In genomic region chr13:67416047-67416925, GRCh38 we compare ENCODE assay signal across 8 cellular contexts.
A peak's percentile ranks its signal among the peaks of the same experiment; 100 is the strongest.
DNase-seq lines count a peak whose midpoint lies in the region; ATAC-seq, FAIRE-seq and TF ChIP-seq lines count a peak whose summit lies in the region.

No MANE protein-coding gene starts in this region.

- TF ChIP-seq EP300 in A549 (IDR thresholded peaks at IDR 0.05) (no peak), Ishikawa (IDR thresholded peaks at IDR 0.05; ENCODE audit: borderline replicate concordance) (no peak), H1 (IDR thresholded peaks at IDR 0.05; ENCODE audit: borderline replicate concordance in 1 of 2, low read depth in 2 of 2, low read length in 2 of 2) (no peak)

- no peaks in the 10 kb centered on the region for H3K36me3 ChIP-seq in H1 (ENCODE audit: control insufficient read depth in 2 of 4, insufficient read depth in 4 of 4, low read length in 3 of 4)

- H3K36me3 Mint-ChIP-seq in activated T-helper 1 cell treated with anti-CD3 and anti-CD28 coated beads, Interleukin-12 subunit alpha, Interleukin-12 subunit beta, Interleukin-2, Interleukin-4 antibody, amounts not matched to agents 30 ng/mL and 10 ng/mL and 1 ng/mL, durations not matched to agents 14 hours and 24 hours and 36 hours (ENCODE audit: low read depth) = no peaks in the 10 kb centered on the region

- TF ChIP-seq CTCF in A549 (IDR thresholded peaks at IDR 0.05) (peak; percentile 41), H1 (IDR thresholded peaks at IDR 0.05; ENCODE audit: control extremely low read depth in 1 of 3, insufficient read depth in 1 of 3, low read depth in 1 of 3, low read length in 3 of 3) (peak; percentile 86 to 96 (median 95)), retinal pigment epithelial cell (conservative IDR thresholded peaks at IDR 0.05; ENCODE audit: low read depth, low read length) (peak; percentile 69)

- H3K4me3 Mint-ChIP-seq in activated T-helper 1 cell treated with anti-CD3 and anti-CD28 coated beads, Interleukin-12 subunit alpha, Interleukin-12 subunit beta, Interleukin-2, Interleukin-4 antibody, amounts not matched to agents 30 ng/mL and 10 ng/mL and 1 ng/mL, durations not matched to agents 14 hours and 24 hours and 36 hours = no peak overlapping the region

- intact Hi-C loops in activated T-helper 1 cell treated with anti-CD3 and anti-CD28 coated beads, Interleukin-12 subunit alpha, Interleukin-12 subunit beta, Interleukin-2, Interleukin-4 antibody, amounts not matched to agents 30 ng/mL and 10 ng/mL and 1 ng/mL, durations not matched to agents 14 hours and 24 hours and 36 hours (cut with micrococcal nuclease) = no loop called here

- H3K9me3 Mint-ChIP-seq in activated T-helper 1 cell treated with anti-CD3 and anti-CD28 coated beads, Interleukin-12 subunit alpha, Interleukin-12 subunit beta, Interleukin-2, Interleukin-4 antibody, amounts not matched to agents 30 ng/mL and 10 ng/mL and 1 ng/mL, durations not matched to agents 14 hours and 24 hours and 36 hours = no peaks in the 10 kb centered on the region

- no peaks in the 10 kb centered on the region for H4K20me1 ChIP-seq in H1 (replicated peaks in 1 of 2; ENCODE audit: control insufficient read depth in 1 of 2, insufficient read depth in 2 of 2, low read length in 2 of 2)

- H3K4me1 Mint-ChIP-seq in activated T-helper 1 cell treated with anti-CD3 and anti-CD28 coated beads, Interleukin-12 subunit alpha, Interleukin-12 subunit beta, Interleukin-2, Interleukin-4 antibody, amounts not matched to agents 30 ng/mL and 10 ng/mL and 1 ng/mL, durations not matched to agents 14 hours and 24 hours and 36 hours (ENCODE audit: low read depth) = no peaks in the 10 kb centered on the region

- no peak overlapping the region for H4K8ac ChIP-seq in H1 (ENCODE audit: extremely low read depth, insufficient read depth, low read length)

- TF ChIP-seq POLR2A in A549 (IDR thresholded peaks at IDR 0.05; ENCODE audit: low read length) (no peak), H1 (IDR thresholded peaks at IDR 0.05; ENCODE audit: control extremely low read depth in 1 of 2, low read depth in 2 of 2, low read length in 2 of 2) (no peak)

- no peak overlapping the region for H2BK5ac ChIP-seq in H1 (ENCODE audit: low read depth, low read length)

- DNase-seq in A549 (ENCODE audit: low read depth in 1 of 2, low spot score in 1 of 2) = peak; percentile 4 to 38
- peak; percentile 2 for DNase-seq in GM19239 (ENCODE audit: insufficient read length, low spot score)
- DNase-seq in H1 (ENCODE audit: low read depth in 1 of 2, low spot score in 2 of 2) = peak; percentile 38 to 84
- no peak for DNase-seq in retinal pigment epithelial cell (ENCODE audit: low read depth)
- no peak for DNase-seq in stimulated activated CD4-positive, alpha-beta T cell treated with anti-CD3 and anti-CD28 coated beads, Interleukin-1b, Interleukin-23, amount 100 ng/mL, for 48 hours
- no peak for DNase-seq in activated T-helper 1 cell treated with anti-CD3 and anti-CD28 coated beads, Interleukin-12 subunit alpha, Interleukin-12 subunit beta, Interleukin-2, Interleukin-4 antibody, amounts not matched to agents 30 ng/mL and 10 ng/mL and 1 ng/mL, durations not matched to agents 14 hours and 24 hours and 36 hours (ENCODE audit: low spot score)

- no peak overlapping the region for H2BK15ac ChIP-seq in H1 (ENCODE audit: low read length)

- H2BK20ac ChIP-seq in H1 (ENCODE audit: low read length) = no peak overlapping the region

- no peak overlapping the region for H3K4ac ChIP-seq in H1 (replicated peaks; ENCODE audit: insufficient read length, low read depth, low read length)

- H3K79me1 ChIP-seq in H1 (ENCODE audit: low read depth, low read length) = no peaks in the 10 kb centered on the region

- H3K14ac ChIP-seq in H1 (ENCODE audit: insufficient read length) = no peak overlapping the region

- 0 out of 2 replicates have a peak overlapping the region, but pooled peaks have one; percentile 17 for H2AFZ ChIP-seq in H1 (ENCODE audit: low read length)

- TF ChIP-seq RAD21 in A549 (conservative IDR thresholded peaks at IDR 0.05 in 1 of 2, IDR thresholded peaks at IDR 0.05 in 1 of 2) (peak; percentile 49 to 68), Ishikawa (IDR thresholded peaks at IDR 0.05; ENCODE audit: low read depth) (peak; percentile 89), H1 (IDR thresholded peaks at IDR 0.05 in 1 of 2, conservative IDR thresholded peaks at IDR 0.05 in 1 of 2; ENCODE audit: low read depth in 2 of 2, low read length in 2 of 2) (peak; percentile 91 to 97)

- H3K4me2 ChIP-seq in A549 = 0 out of 3 replicates have a peak overlapping the region, but pooled peaks have one; percentile 30
- H3K4me2 ChIP-seq in H1 (ENCODE audit: insufficient read depth in 1 of 2, low read depth in 2 of 2, low read length in 2 of 2) = no peak overlapping the region

- no peak overlapping the region for H3K23ac ChIP-seq in H1 (ENCODE audit: insufficient read length)

- H3K27ac Mint-ChIP-seq in activated T-helper 1 cell treated with anti-CD3 and anti-CD28 coated beads, Interleukin-12 subunit alpha, Interleukin-12 subunit beta, Interleukin-2, Interleukin-4 antibody, amounts not matched to agents 30 ng/mL and 10 ng/mL and 1 ng/mL, durations not matched to agents 14 hours and 24 hours and 36 hours = no peak overlapping the region

- no peak overlapping the region for H2AK5ac ChIP-seq in H1 (ENCODE audit: low read depth, low read length)

- no peak for FAIRE-seq in A549 (lab: Jason Lieb, UNC)
- FAIRE-seq in GM19239 (lab: Jason Lieb, UNC) = no peak
- FAIRE-seq in H1 (lab: Jason Lieb, UNC) = no peak

- no peaks in the 10 kb centered on the region for H3K79me2 ChIP-seq in H1 (ENCODE audit: control insufficient read depth in 1 of 2, insufficient read depth in 2 of 2, low read length in 2 of 2)

- H3K27ac ChIP-seq in A549 = no peak overlapping the region
- no peak overlapping the region for H3K27ac ChIP-seq in H1 (ENCODE audit: low read depth, low read length)

- no peak overlapping the region for H3K4me3 ChIP-seq in A549
- no peak overlapping the region for H3K4me3 ChIP-seq in H1 (ENCODE audit: extremely low read depth in 1 of 4, insufficient read depth in 2 of 4, low read depth in 3 of 4, low read length in 4 of 4)
- no peak overlapping the region for H3K4me3 ChIP-seq in retinal pigment epithelial cell (ENCODE audit: low read length)

- H3K27me3 ChIP-seq in H1 (replicated peaks in 1 of 4; ENCODE audit: control insufficient read depth in 3 of 4, extremely low read depth in 1 of 4, insufficient read depth in 3 of 4, low read length in 3 of 4) = no peaks in the 10 kb centered on the region

- H3K4me1 ChIP-seq in A549 (no peaks in the 10 kb centered on the region), H1 (replicated peaks in 1 of 4; ENCODE audit: control insufficient read depth in 3 of 4, insufficient read depth in 4 of 4, low read length in 3 of 4) (no peaks in the 10 kb centered on the region)

- H2BK12ac ChIP-seq in H1 (ENCODE audit: low read depth, low read length) = no peak overlapping the region

- H3K9me3 ChIP-seq in A549 = no peaks in the 10 kb centered on the region
- no peaks in the 10 kb centered on the region for H3K9me3 ChIP-seq in H1 (ENCODE audit: insufficient read depth in 2 of 2, low read depth in 1 of 2, low read length in 1 of 2)

- peak; percentile 98 to 100 for ATAC-seq in A549
- no peak for ATAC-seq in HG02970 (IDR thresholded peaks at IDR 0.05; ENCODE audit: low FRiP score, unreplicated experiment)

- WGBS in A549 (ENCODE audit: missing lambda C conversion rate) = 41% methylated on average over 6 of the region's 9 CpGs
- WGBS in H1 (ENCODE audit: extremely low coverage in 1 of 2, insufficient coverage in 1 of 2, insufficient read length in 1 of 2, insufficient replicate concordance in 2 of 2, low coverage in 1 of 2, low lambda C conversion rate in 2 of 2, missing lambda C conversion rate in 1 of 2), 2 experiments = 52% methylated on average over 9 of the region's 9 CpGs; no CpG with 5 or more reads in 1 of the 2 experiments

- POLR2A ChIA-PET in A549 (lab: Yijun Ruan, JAX) (no interaction called here), H1 (lab: Charles Lee; ENCODE audit: partially characterized antibody) (no interaction called here)

- H3K56ac ChIP-seq in H1 (replicated peaks; ENCODE audit: insufficient read length, low read depth, low read length) = no peak overlapping the region

- no peak overlapping the region for H4K5ac ChIP-seq in H1 (ENCODE audit: insufficient read length, low read depth, low read length)

- no peak overlapping the region for H3K9ac ChIP-seq in H1 (replicated peaks in 1 of 4; ENCODE audit: extremely low read depth in 1 of 4, low read depth in 3 of 4, low read length in 3 of 4)

- CTCF ChIA-PET in A549 (lab: Yijun Ruan, JAX) (interaction anchor here (0.9 to 1.2 kb wide), 3 partner anchors 12 to 1760 kb away, joined by 3 to 4 read pairs (median 3); no protein-coding TSS in a partner anchor), H1 (lab: Charles Lee; ENCODE audit: partially characterized antibody) (interaction anchor here (0.6 to 2.4 kb wide), 31 partner anchors 8 to 925 kb away, joined by 3 to 8 read pairs (median 4); partner anchors contain the start of gene PCDH9)

- no peak overlapping the region for H4K91ac ChIP-seq in H1 (replicated peaks; ENCODE audit: insufficient read length, low read length)

- H3K23me2 ChIP-seq in H1 (ENCODE audit: low read depth, low read length) = no peaks in the 10 kb centered on the region

- no peak overlapping the region; the same call in 1 of the 2 replicates for H3K18ac ChIP-seq in H1 (ENCODE audit: extremely low read depth, low read length)

- H2BK120ac ChIP-seq in H1 (replicated peaks; ENCODE audit: low read depth, low read length) = no peak overlapping the region

- no peaks in the 10 kb centered on the region for H3K27me3 Mint-ChIP-seq in activated T-helper 1 cell treated with anti-CD3 and anti-CD28 coated beads, Interleukin-12 subunit alpha, Interleukin-12 subunit beta, Interleukin-2, Interleukin-4 antibody, amounts not matched to agents 30 ng/mL and 10 ng/mL and 1 ng/mL, durations not matched to agents 14 hours and 24 hours and 36 hours (ENCODE audit: insufficient read depth)

TF ChIP-seq in A549, 52 proteins besides CTCF, POLR2A, EP300 and RAD21 (continues in another document):
- TF ChIP-seq SMC3 (IDR thresholded peaks at IDR 0.05) = peak; percentile 19; the same call in 1 of the 3 replicates
- TF ChIP-seq NR3C1 (IDR thresholded peaks at IDR 0.05) = no peak
- no peak for TF ChIP-seq MYC (IDR thresholded peaks at IDR 0.05; ENCODE audit: borderline replicate concordance, low read length)
- no peak for TF ChIP-seq HOXB13 (CRISPR knock-in tag; IDR thresholded peaks at IDR 0.05; ENCODE audit: low read depth)

TF ChIP-seq in Ishikawa, 13 proteins besides CTCF, POLR2A, EP300 and RAD21 (continues in another document):
- TF ChIP-seq FOXM1 (IDR thresholded peaks at IDR 0.05; ENCODE audit: borderline replicate concordance, low read depth) (no peak), CREB1 (IDR thresholded peaks at IDR 0.05; ENCODE audit: low read depth) (no peak)

TF ChIP-seq in H1, 55 proteins besides CTCF, POLR2A, EP300 and RAD21 (continues in another document):
- TF ChIP-seq YY1 (IDR thresholded peaks at IDR 0.05; ENCODE audit: low read depth, low read length) = 0 out of 2 replicates have a peak, but pooled peaks have one; percentile 44
- TF ChIP-seq MAFK (IDR thresholded peaks at IDR 0.05; ENCODE audit: low read depth, low read length) = no peak
- TF ChIP-seq EZH2 (IDR thresholded peaks at IDR 0.05; ENCODE audit: low read depth, low read length, severe bottlenecking) = no peak

Comparison
In these comparisons a context has a peak if more than half of its experiments do, and no peak if none do; other contexts are left out.
1. DNase-seq: peak in A549 (2 of 2), GM19239 (single experiment) and H1 (2 of 2); none in retinal pigment epithelial cell (single experiment), stimulated activated CD4-positive, alpha-beta T cell treated with anti-CD3 and anti-CD28 coated beads, Interleukin-1b, Interleukin-23, amount 100 ng/mL, for 48 hours (single experiment) and activated T-helper 1 cell treated with anti-CD3 and anti-CD28 coated beads, Interleukin-12 subunit alpha, Interleukin-12 subunit beta, Interleukin-2, Interleukin-4 antibody, amounts not matched to agents 30 ng/mL and 10 ng/mL and 1 ng/mL, durations not matched to agents 14 hours and 24 hours and 36 hours (single experiment).
2. CTCF ChIP-seq: peak in every context shown above with its lines; median percentile 95 in H1; 69 in retinal pigment epithelial cell; 41 in A549.
3. Of the 18 proteins assayed by ChIP-seq in both H1 and A549: peak only in H1: MAX; only in A549: none; in both: CTCF and RAD21; in neither: 15.